Comparison of ENCODE assay signal across 15 cellular contexts in the genomic region with DNA sequence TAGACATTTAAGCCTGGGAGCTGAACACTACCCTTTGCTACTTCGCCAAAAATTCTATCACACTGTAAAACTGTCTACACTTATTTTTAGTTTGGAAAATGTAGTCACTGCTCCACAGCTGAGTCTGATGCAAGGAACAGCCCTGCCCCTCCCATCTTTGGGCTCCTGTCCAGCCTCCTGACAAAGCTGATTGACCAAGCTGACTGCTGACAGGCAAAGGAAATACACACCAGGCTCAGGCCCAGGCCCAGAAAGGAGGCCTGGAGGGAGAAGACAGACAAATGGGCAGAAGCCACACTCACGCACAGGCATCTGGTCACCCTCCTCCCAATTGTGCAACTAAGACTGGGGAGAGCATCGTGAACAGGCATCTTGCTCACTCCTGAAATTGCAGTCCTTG. TPM values are rescaled to one million over a fixed set of nuclear protein-coding genes. Genes with fewer than 3 reads are reported as not detected.
DNase-seq lines count a peak whose midpoint lies in the region; ATAC-seq, FAIRE-seq and TF ChIP-seq lines count a peak whose summit lies in the region.
"Had no signal": no experiment of that assay in that cellular context is flagged by ENCODE, and none has a peak within 500 bp of the region (broad histone marks: within the 10 kb centered on the region; RNA-seq: fewer than 3 reads in every experiment).

No MANE protein-coding gene starts in this region.

- intact Hi-C loops in K562 (cut with micrococcal nuclease) (no loop called here), Right ventricle myocardium superior (cut with DNase I) (no loop called here), sciatic nerve (cut with DNase I) (no loop called here)

- H3K9me3 ChIP-seq in K562 (replicated peaks; ENCODE audit: control insufficient read depth, insufficient read depth, low read depth, low read length), result no peaks in the 10 kb centered on the region
- H3K9me3 ChIP-seq: adrenal gland had no signal

- H3K79me2 ChIP-seq in K562 (ENCODE audit: control insufficient read depth, insufficient read depth, low read length), result no peaks in the 10 kb centered on the region

- no peak overlapping the region for H3K9ac ChIP-seq in K562 (ENCODE audit: insufficient read depth in 1 of 2, low read depth in 2 of 2, low read length in 2 of 2)
- H3K9ac ChIP-seq: neural progenitor cell had no signal

- H3K9me1 ChIP-seq in K562 (ENCODE audit: control insufficient read depth, insufficient read depth, low read length), result no peaks in the 10 kb centered on the region

- CTCF ChIA-PET in BJ (lab: Yijun Ruan, JAX) (interaction anchor here (1.0 to 2.0 kb wide), 2 partner anchors 60 to 256 kb away, joined by 3 to 8 read pairs; no protein-coding TSS in a partner anchor), K562 (lab: Yijun Ruan, JAX; ENCODE audit: low intra/inter-chr PET ratio) (no interaction called here)

- WGBS in K562 (ENCODE audit: insufficient coverage, low coverage, missing lambda C conversion rate), result 3% methylated on average over 3 of the region's 3 CpGs

- in situ Hi-C loops in K562 (cut with MboI), result no loop called here

- DNase-seq in BJ (ENCODE audit: low read depth), result peak; percentile 40
- DNase-seq in K562 (ENCODE audit: extremely low read depth in 1 of 4, low spot score in 3 of 4), result no peak
- peak; percentile 90 for DNase-seq in Right ventricle myocardium superior
- DNase-seq in sciatic nerve (ENCODE audit: low spot score), result peak; percentile 83
- no peak for DNase-seq in middle frontal gyrus (ENCODE audit: extremely low spot score, low spot score)
- DNase-seq in NCI-H2196 treated with DMSO at 0.1 percent for 48 hours (lab: John Stamatoyannopoulos, UW; ENCODE audit: unreplicated experiment), result no peak
- DNase-seq: activated T-cell treated with anti-CD3 and anti-CD28 coated beads, Interleukin-2, amount 50 U/mL, for 1 hour; DND-41; glutamatergic neuron had no signal

- no peak overlapping the region for H2AFZ ChIP-seq in K562 (ENCODE audit: low read depth, low read length)
- H2AFZ ChIP-seq: neural progenitor cell had no signal

- TF ChIP-seq RAD21 in K562 (CRISPR knock-in tag; conservative IDR thresholded peaks at IDR 0.05 in 1 of 2, IDR thresholded peaks at IDR 0.05 in 1 of 2), result no peak

- H3K36me3 ChIP-seq in BJ (ENCODE audit: control insufficient read depth, insufficient read depth, low read length) (peaks cover 5% of the 10 kb centered on the region), K562 (ENCODE audit: control insufficient read depth, insufficient read depth, low read length) (no peaks in the 10 kb centered on the region)
- H3K36me3 ChIP-seq: adrenal gland, neural progenitor cell had no signal

- H3K4me3 ChIP-seq in BJ (ENCODE audit: low read depth, low read length), result no peak overlapping the region
- no peak overlapping the region for H3K4me3 ChIP-seq in K562
- H3K4me3 ChIP-seq: adrenal gland, neural progenitor cell had no signal

- H3K27ac ChIP-seq in K562 (ENCODE audit: extremely low read depth, low read depth, low read length), result no peak overlapping the region
- H3K27ac ChIP-seq: adrenal gland, neural progenitor cell had no signal

- TF ChIP-seq CTCF in BJ (IDR thresholded peaks at IDR 0.05; ENCODE audit: insufficient read depth, low read depth, low read length) (no peak), K562 (IDR thresholded peaks at IDR 0.05 in 2 of 3, conservative IDR thresholded peaks at IDR 0.05 in 1 of 3; ENCODE audit: insufficient read depth in 2 of 3, low read depth in 1 of 3, low read length in 3 of 3) (no peak)

- H3K4me1 ChIP-seq in K562 (replicated peaks in 1 of 2; ENCODE audit: control insufficient read depth in 2 of 2, insufficient read depth in 2 of 2, low read length in 2 of 2), result no peaks in the 10 kb centered on the region
- H3K4me1 ChIP-seq: adrenal gland had no signal

- no peak for TF ChIP-seq POLR2A in K562 (conservative IDR thresholded peaks at IDR 0.05)

- H4K20me1 ChIP-seq in K562 (replicated peaks; ENCODE audit: control insufficient read depth, insufficient read depth, low read length), result no peaks in the 10 kb centered on the region; the same call in 1 of the 2 replicates

- BruUV-seq in K562 (replicated peaks; lab: Mats Ljungman, UMichigan), result no TSS peak

- H3K27me3 ChIP-seq in BJ (ENCODE audit: control insufficient read depth, insufficient read depth, low read length), result no peaks in the 10 kb centered on the region
- peaks cover 9 to 36% of the 10 kb centered on the region in 2 experiments; a peak in 3 of 5 replicates for H3K27me3 ChIP-seq in K562 (ENCODE audit: control insufficient read depth in 2 of 2, insufficient read depth in 2 of 2, low read length in 2 of 2)
- H3K27me3 ChIP-seq: adrenal gland, neural progenitor cell had no signal

- ATAC-seq in K562 (no peak), Right ventricle myocardium superior (ENCODE audit: poor library complexity) (peak; percentile 83), sciatic nerve (peak; percentile 67), HG02938 (IDR thresholded peaks at IDR 0.05; ENCODE audit: unreplicated experiment) (no peak), HG03108 (IDR thresholded peaks at IDR 0.05; ENCODE audit: unreplicated experiment) (no peak)
- ATAC-seq: activated CD4-positive, CD25-positive, alpha-beta regulatory T cell treated with anti-CD3 and anti-CD28 coated beads, Interleukin-2, amount 50 U/mL, for 24 hours had no signal

- no peak overlapping the region for H3K4me2 ChIP-seq in K562 (ENCODE audit: insufficient read depth, low read length)
- H3K4me2 ChIP-seq: neural progenitor cell had no signal

- no peak for TF ChIP-seq EP300 in K562 (IDR thresholded peaks at IDR 0.05; ENCODE audit: low read length)

- no peak for FAIRE-seq in K562 (lab: Jason Lieb, UNC)
- FAIRE-seq: H1 had no signal

- POLR2A ChIA-PET in BJ (lab: Charles Lee), result no interaction called here
- POLR2A ChIA-PET in K562 (lab: Yijun Ruan, JAX), result no interaction called here

RNA-seq across cellular contexts. Expression of a gene that starts 55.3 kb away (rescaled TPM):
- polyA plus RNA-seq in BJ (2011; rRNA removed) (13.0 and 25.6 TPM in 2 replicates), K562 (2011; rRNA removed) (27.0 and 36.7 TPM in 2 replicates), K562 (2014; fragmentation: Illumina TruSeq; extraction: Trizol) (20.9 and 22.1 TPM in 2 replicates), K562 (2014; fragmentation: Nextera tagmentation; extraction: Ambion mirVana) (1 to 10 TPM; 5.0 to 9.9 TPM), K562 (2014; rRNA removed) (30.7 and 31.7 TPM in 2 replicates)
- 1.4 and 1.7 TPM in 2 replicates for polyA minus RNA-seq in BJ (2011; rRNA and poly(A)+ RNA removed)
- total RNA-seq in K562 (2011; cell fraction: chromatin; rRNA removed; ENCODE audit: low replicate concordance), result 3.4 and 8.0 TPM in 2 replicates
- 2.5 TPM in 2 replicates for total RNA-seq in K562 (2011; cell fraction: nucleolus; rRNA removed)
- 4.9 and 8.5 TPM in 2 replicates for total RNA-seq in K562 (2011; cell fraction: nucleoplasm; rRNA removed)
- total RNA-seq in K562 (2014; rRNA removed) (18.1 and 19.2 TPM in 2 replicates), K562 (2014; rRNA removed; fragmentation: Illumina TruSeq; extraction: Trizol) (13.8 and 17.8 TPM in 2 replicates), K562 (2015; rRNA removed; fragmentation: Illumina TruSeq; extraction: Trizol) (12.8 and 13.6 TPM in 2 replicates), K562 (2021) (20.3 and 21.1 TPM in 2 replicates), Right ventricle myocardium superior (38.3 TPM), sciatic nerve (19.3 TPM)
- 17.8 and 37.5 TPM in 2 replicates for polyA plus RNA-seq in K562 (2011; cell fraction: cytosol; rRNA removed)
- polyA plus RNA-seq in K562 (2011; cell fraction: nucleus; rRNA removed), result 7.2 and 11.2 TPM in 2 replicates
- polyA plus RNA-seq in K562 (2012), result 15.7 and 20.4 TPM in 2 replicates
- 7.5 and 8.3 TPM in 2 replicates for polyA minus RNA-seq in K562 (2011; rRNA and poly(A)+ RNA removed)
- 1.5 and 4.9 TPM in 2 replicates for polyA minus RNA-seq in K562 (2011; cell fraction: cytosol; rRNA and poly(A)+ RNA removed)
- polyA minus RNA-seq in K562 (2011; cell fraction: nucleus; rRNA and poly(A)+ RNA removed), result 3.4 and 6.9 TPM in 2 replicates

RNA-seq across cellular contexts. Expression of a gene that starts 55.8 kb away (rescaled TPM):
- polyA plus RNA-seq in BJ (2011; rRNA removed) (166 and 267 TPM in 2 replicates), K562 (2011; rRNA removed) (16.6 and 30.6 TPM in 2 replicates), K562 (2014; fragmentation: Illumina TruSeq; extraction: Trizol) (30.8 and 35.9 TPM in 2 replicates), K562 (2014; fragmentation: Nextera tagmentation; extraction: Ambion mirVana) (10 to 100 TPM; 40.7 to 62.5 TPM), K562 (2014; rRNA removed) (33.2 and 34.5 TPM in 2 replicates)
- polyA minus RNA-seq in BJ (2011; rRNA and poly(A)+ RNA removed), result 55.2 and 63.8 TPM in 2 replicates
- total RNA-seq in K562 (2011; cell fraction: chromatin; rRNA removed; ENCODE audit: low replicate concordance), result 12.4 and 26.6 TPM in 2 replicates
- 26.7 and 37.7 TPM in 2 replicates for total RNA-seq in K562 (2011; cell fraction: nucleolus; rRNA removed)
- 28.3 and 30.4 TPM in 2 replicates for total RNA-seq in K562 (2011; cell fraction: nucleoplasm; rRNA removed)
- total RNA-seq in K562 (2014; rRNA removed) (29.1 and 32.6 TPM in 2 replicates), K562 (2014; rRNA removed; fragmentation: Illumina TruSeq; extraction: Trizol) (15.6 and 17.9 TPM in 2 replicates), K562 (2015; rRNA removed; fragmentation: Illumina TruSeq; extraction: Trizol) (66.4 and 74.1 TPM in 2 replicates), K562 (2021) (18.6 and 19.5 TPM in 2 replicates), Right ventricle myocardium superior (75.8 TPM), sciatic nerve (258 TPM)
- polyA plus RNA-seq in K562 (2011; cell fraction: cytosol; rRNA removed), result 50.1 and 53.2 TPM in 2 replicates
- polyA plus RNA-seq in K562 (2011; cell fraction: nucleus; rRNA removed), result 17.6 and 25.7 TPM in 2 replicates
- polyA plus RNA-seq in K562 (2012), result 97.1 and 166 TPM in 2 replicates
- 12.8 and 15.5 TPM in 2 replicates for polyA minus RNA-seq in K562 (2011; rRNA and poly(A)+ RNA removed)
- polyA minus RNA-seq in K562 (2011; cell fraction: cytosol; rRNA and poly(A)+ RNA removed), result 17.5 and 18.4 TPM in 2 replicates
- polyA minus RNA-seq in K562 (2011; cell fraction: nucleus; rRNA and poly(A)+ RNA removed), result 2.6 and 8.2 TPM in 2 replicates

Comparison
In these comparisons a context has a peak if more than half of its experiments do, and no peak if none do; other contexts are left out.
1. DNase-seq: peak in BJ (single experiment), Right ventricle myocardium superior (single experiment) and sciatic nerve (single experiment); none in K562 (0 of 4), middle frontal gyrus (single experiment) and NCI-H2196 treated with DMSO at 0.1 percent for 48 hours (single experiment).
2. ATAC-seq: peak in Right ventricle myocardium superior (single experiment) and sciatic nerve (single experiment); none in K562 (single experiment), HG02938 (single experiment) and HG03108 (single experiment).